ENCODE assay signal across 20 cellular contexts in the genomic region with DNA sequence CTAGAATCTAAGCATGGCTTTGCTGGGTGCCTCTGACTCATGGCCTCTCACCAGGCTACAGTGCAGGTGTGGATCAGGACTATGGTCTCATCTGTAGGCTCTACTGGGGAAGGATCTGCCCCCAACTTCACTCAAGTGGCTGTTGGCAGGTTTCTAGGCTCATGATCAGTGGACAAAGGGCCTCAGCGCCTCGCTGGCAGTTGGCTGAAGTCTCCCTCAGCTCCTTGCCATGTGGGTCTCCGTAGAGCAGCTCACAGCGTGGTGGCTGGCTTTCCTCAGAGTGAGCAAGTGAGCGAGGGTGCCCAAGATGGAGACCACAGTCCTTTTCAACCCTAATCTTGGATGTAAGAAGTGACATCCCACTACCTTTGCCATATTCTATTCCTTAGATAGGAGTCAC.
DNase-seq lines count a peak whose midpoint lies in the region; ATAC-seq and TF ChIP-seq lines count a peak whose summit lies in the region.
"Had no signal": no experiment of that assay in that cellular context is flagged by ENCODE, and none has a peak within 500 bp of the region (broad histone marks: within the 10 kb centered on the region; RNA-seq: fewer than 3 reads in every experiment).

No MANE protein-coding gene starts in this region.

- DNase-seq in right cardiac atrium (no peak), heart right ventricle (no peak), esophagus muscularis mucosa (ENCODE audit: extremely low spot score) (peak; percentile 62), psoas muscle (no peak), C1 segment of cervical spinal cord (lab: John Stamatoyannopoulos, UW) (no peak)
- DNase-seq in activated T-helper 1 cell treated with anti-CD3 and anti-CD28 coated beads, Interleukin-12 subunit alpha, Interleukin-12 subunit beta, Interleukin-2, Interleukin-4 antibody, amounts not matched to agents 30 ng/mL and 10 ng/mL and 1 ng/mL, durations not matched to agents 14 hours and 24 hours and 36 hours (ENCODE audit: low spot score): no peak
- DNase-seq: 8988T; ACHN; AML-193; CD4-positive, CD25-positive, alpha-beta regulatory T cell; CD8-positive, alpha-beta memory T cell; DMS 273 treated with DMSO at 0.1 percent for 48 hours; DMS79; EL; GDM1 had no signal

- intact Hi-C loops in right cardiac atrium (cut with DNase I): loop anchor here in 1 of 4 donors (5.0 kb wide), 1 partner anchor 44 kb away; no protein-coding TSS in a partner anchor
- intact Hi-C loops in heart right ventricle (cut with DNase I): loop anchor here in 1 of 10 donors (5.0 to 10.0 kb wide), 2 partner anchors 44 to 464 kb away; no protein-coding TSS in a partner anchor
- intact Hi-C loops in esophagus muscularis mucosa (cut with DNase I): no loop called here
- intact Hi-C loops in psoas muscle (cut with DNase I): loop anchor here in 1 of 2 donors (10.0 kb wide), 1 partner anchor 394 kb away; no protein-coding TSS in a partner anchor
- intact Hi-C loops in activated T-helper 1 cell treated with anti-CD3 and anti-CD28 coated beads, Interleukin-12 subunit alpha, Interleukin-12 subunit beta, Interleukin-2, Interleukin-4 antibody, amounts not matched to agents 30 ng/mL and 10 ng/mL and 1 ng/mL, durations not matched to agents 14 hours and 24 hours and 36 hours (cut with micrococcal nuclease): no loop called here

- H3K36me3 Mint-ChIP-seq in activated T-helper 1 cell treated with anti-CD3 and anti-CD28 coated beads, Interleukin-12 subunit alpha, Interleukin-12 subunit beta, Interleukin-2, Interleukin-4 antibody, amounts not matched to agents 30 ng/mL and 10 ng/mL and 1 ng/mL, durations not matched to agents 14 hours and 24 hours and 36 hours (ENCODE audit: low read depth): peaks cover 1% of the 10 kb centered on the region
- H3K36me3 Mint-ChIP-seq: CD4-positive, CD25-positive, alpha-beta regulatory T cell; CD8-positive, alpha-beta memory T cell had no signal

- H3K27ac ChIP-seq in right cardiac atrium (ENCODE audit: low read length): peak overlapping the region; percentile 44
- no peak overlapping the region for H3K27ac ChIP-seq in heart right ventricle
- no peak overlapping the region for H3K27ac ChIP-seq in esophagus muscularis mucosa (replicated peaks in 1 of 4)
- H3K27ac ChIP-seq in psoas muscle: peak overlapping the region; percentile 26
- H3K27ac ChIP-seq: A549, C4-2B had no signal

- no peak for TF ChIP-seq POLR2A in esophagus muscularis mucosa (IDR thresholded peaks at IDR 0.05; ENCODE audit: low read depth)

- TF ChIP-seq EP300 in esophagus muscularis mucosa (IDR thresholded peaks at IDR 0.05): no peak

- no peaks in the 10 kb centered on the region for H3K9me3 Mint-ChIP-seq in activated T-helper 1 cell treated with anti-CD3 and anti-CD28 coated beads, Interleukin-12 subunit alpha, Interleukin-12 subunit beta, Interleukin-2, Interleukin-4 antibody, amounts not matched to agents 30 ng/mL and 10 ng/mL and 1 ng/mL, durations not matched to agents 14 hours and 24 hours and 36 hours
- H3K9me3 Mint-ChIP-seq: CD8-positive, alpha-beta memory T cell; GM23338 had no signal

- TF ChIP-seq CTCF in heart right ventricle (IDR thresholded peaks at IDR 0.05) (no peak), esophagus muscularis mucosa (IDR thresholded peaks at IDR 0.05) (no peak), psoas muscle (IDR thresholded peaks at IDR 0.05) (no peak)

- H3K9me3 ChIP-seq in right cardiac atrium (ENCODE audit: control insufficient read depth, low read length) (no peaks in the 10 kb centered on the region), heart right ventricle (peaks cover 0 to 3% (median 0%) of the 10 kb centered on the region in 11 donors), esophagus muscularis mucosa (no peaks in the 10 kb centered on the region), psoas muscle (no peaks in the 10 kb centered on the region)
- H3K9me3 ChIP-seq: A549 had no signal

- H3K27me3 Mint-ChIP-seq in activated T-helper 1 cell treated with anti-CD3 and anti-CD28 coated beads, Interleukin-12 subunit alpha, Interleukin-12 subunit beta, Interleukin-2, Interleukin-4 antibody, amounts not matched to agents 30 ng/mL and 10 ng/mL and 1 ng/mL, durations not matched to agents 14 hours and 24 hours and 36 hours (ENCODE audit: insufficient read depth): peaks cover 3% of the 10 kb centered on the region
- H3K27me3 Mint-ChIP-seq: CD8-positive, alpha-beta memory T cell had no signal

- H3K4me1 Mint-ChIP-seq in activated T-helper 1 cell treated with anti-CD3 and anti-CD28 coated beads, Interleukin-12 subunit alpha, Interleukin-12 subunit beta, Interleukin-2, Interleukin-4 antibody, amounts not matched to agents 30 ng/mL and 10 ng/mL and 1 ng/mL, durations not matched to agents 14 hours and 24 hours and 36 hours (ENCODE audit: low read depth): no peaks in the 10 kb centered on the region
- H3K4me1 Mint-ChIP-seq: CD4-positive, CD25-positive, alpha-beta regulatory T cell; CD8-positive, alpha-beta memory T cell had no signal

- no peak overlapping the region for H3K4me3 ChIP-seq in right cardiac atrium (ENCODE audit: low read length)
- no peak overlapping the region for H3K4me3 ChIP-seq in heart right ventricle
- H3K4me3 ChIP-seq in esophagus muscularis mucosa: no peak overlapping the region
- no peak overlapping the region for H3K4me3 ChIP-seq in psoas muscle
- H3K4me3 ChIP-seq: A549, GM12878, GM23338 had no signal

- H3K4me1 ChIP-seq in right cardiac atrium (ENCODE audit: control insufficient read depth, insufficient read depth, low read length): peaks cover 12% of the 10 kb centered on the region
- H3K4me1 ChIP-seq in heart right ventricle: peaks cover 4 to 57% (median 29%) of the 10 kb centered on the region in 9 donors
- peaks cover 0 to 14% (median 6%) of the 10 kb centered on the region in 4 donors for H3K4me1 ChIP-seq in esophagus muscularis mucosa
- H3K4me1 ChIP-seq in psoas muscle: peaks cover 22% of the 10 kb centered on the region
- H3K4me1 ChIP-seq: A549 had no signal

- H3K4me3 Mint-ChIP-seq in activated T-helper 1 cell treated with anti-CD3 and anti-CD28 coated beads, Interleukin-12 subunit alpha, Interleukin-12 subunit beta, Interleukin-2, Interleukin-4 antibody, amounts not matched to agents 30 ng/mL and 10 ng/mL and 1 ng/mL, durations not matched to agents 14 hours and 24 hours and 36 hours: no peak overlapping the region
- H3K4me3 Mint-ChIP-seq: CD4-positive, CD25-positive, alpha-beta regulatory T cell; CD8-positive, alpha-beta memory T cell; GM23338 had no signal

- whole genome bisulfite sequencing in right cardiac atrium: 95% methylated on average over 5 of the region's 5 CpGs
- 95 to 97% methylated on average over 5 of the region's 5 CpGs for WGBS in heart right ventricle, 2 donors
- 86% methylated on average over 1 of the region's 5 CpGs for WGBS in esophagus muscularis mucosa
- 95 to 100% (median 96%) methylated on average over 5 of the region's 5 CpGs for WGBS in psoas muscle, 3 donors

- H3K36me3 ChIP-seq in heart right ventricle: no peaks in the 10 kb centered on the region
- peaks cover 0 to 11% (median 4%) of the 10 kb centered on the region in 4 donors for H3K36me3 ChIP-seq in esophagus muscularis mucosa
- H3K36me3 ChIP-seq in psoas muscle (ENCODE audit: insufficient read depth in 1 of 2, low read depth in 1 of 2): peaks cover 0 to 7% of the 10 kb centered on the region in 2 donors

- ATAC-seq in right cardiac atrium: no peak
- no peak for ATAC-seq in heart right ventricle
- ATAC-seq in psoas muscle: peak in 2 of 4 donors; percentile 31 to 47
- ATAC-seq in HG02798 (IDR thresholded peaks at IDR 0.05; ENCODE audit: poor library complexity, unreplicated experiment): no peak
- ATAC-seq: A549, GM12878, GM23338 had no signal

- no peaks in the 10 kb centered on the region for H3K27me3 ChIP-seq in right cardiac atrium (ENCODE audit: control insufficient read depth, insufficient read depth)
- no peaks in the 10 kb centered on the region for H3K27me3 ChIP-seq in heart right ventricle
- H3K27me3 ChIP-seq in esophagus muscularis mucosa: no peaks in the 10 kb centered on the region
- H3K27me3 ChIP-seq in psoas muscle (ENCODE audit: insufficient read depth in 3 of 3, low read length in 2 of 3): no peaks in the 10 kb centered on the region

- H3K27ac Mint-ChIP-seq in activated T-helper 1 cell treated with anti-CD3 and anti-CD28 coated beads, Interleukin-12 subunit alpha, Interleukin-12 subunit beta, Interleukin-2, Interleukin-4 antibody, amounts not matched to agents 30 ng/mL and 10 ng/mL and 1 ng/mL, durations not matched to agents 14 hours and 24 hours and 36 hours: no peak overlapping the region
- H3K27ac Mint-ChIP-seq: CD4-positive, CD25-positive, alpha-beta regulatory T cell; CD8-positive, alpha-beta memory T cell; GM23338 had no signal

Comparison
In these comparisons a context has a peak if more than half of its experiments do, and no peak if none do; other contexts are left out.
1. H3K27ac ChIP-seq: peak in right cardiac atrium (single experiment) and psoas muscle (single experiment); none in heart right ventricle (0 of 10) and esophagus muscularis mucosa (0 of 4).